In the genomic region with DNA sequence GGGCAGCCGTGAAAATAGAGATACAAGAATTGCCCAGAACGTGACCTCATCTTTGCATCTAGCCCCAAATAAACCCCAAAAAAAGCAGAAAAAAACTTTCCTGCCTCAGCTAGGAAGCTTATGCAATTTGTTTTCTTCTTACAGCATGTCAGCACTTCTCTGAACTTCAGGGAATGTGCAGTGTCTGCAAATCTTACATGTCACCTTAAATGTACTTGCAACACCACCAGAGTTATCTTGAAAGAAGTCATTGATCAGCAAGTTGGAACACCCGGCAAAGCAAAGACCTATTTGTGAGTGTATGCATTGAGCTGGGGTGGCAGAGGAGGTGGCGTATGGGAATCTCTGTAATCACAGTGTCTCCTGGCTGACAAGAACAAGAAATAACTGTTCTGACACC, we compare ENCODE assay signal across 17 cellular contexts.
"Had no signal": no experiment of that assay in that cellular context is flagged by ENCODE, and none has a peak within 500 bp of the region (broad histone marks: within the 10 kb centered on the region; RNA-seq: fewer than 3 reads in every experiment).

No MANE protein-coding gene starts in this region.

- H3K9me3 ChIP-seq: psoas muscle, right atrium auricular region, sigmoid colon, testis, tibial nerve had no signal

- H3K36me3 ChIP-seq: right atrium auricular region, sigmoid colon, tibial nerve had no signal

- H3K27me3 ChIP-seq: right atrium auricular region, sigmoid colon, testis, tibial nerve had no signal

- H3K27ac Mint-ChIP-seq: naive B cell; nephron progenitor cell; stimulated activated naive B cell treated with anti-CD40 and anti-IgM and Interleukin-4, amounts not matched to agents 10 μg/mL and 1 μg/mL and 100 μg/mL, for 72 hours; stimulated activated naive CD8-positive, alpha-beta T cell treated with anti-CD3 and anti-CD28 coated beads, Interleukin-15, amount 100 ng/mL, for 72 hours had no signal

- H3K4me3 Mint-ChIP-seq: naive B cell; nephron progenitor cell; stimulated activated naive B cell treated with anti-CD40 and anti-IgM and Interleukin-4, amounts not matched to agents 10 μg/mL and 1 μg/mL and 100 μg/mL, for 72 hours; stimulated activated naive CD8-positive, alpha-beta T cell treated with anti-CD3 and anti-CD28 coated beads, Interleukin-15, amount 100 ng/mL, for 72 hours had no signal

- H3K4me3 ChIP-seq: lung, psoas muscle, right atrium auricular region, sigmoid colon, skin epidermis, testis, tibial nerve had no signal

- H3K4me1 ChIP-seq: foreskin keratinocyte, psoas muscle, right atrium auricular region, testis, tibial nerve had no signal

- H3K36me3 Mint-ChIP-seq: naive B cell; stimulated activated naive B cell treated with anti-CD40 and anti-IgM and Interleukin-4, amounts not matched to agents 10 μg/mL and 1 μg/mL and 100 μg/mL, for 72 hours had no signal

- DNase-seq: foreskin keratinocyte; left colon; left ventricle myocardium superior; mesenchymal stem cell; naive B cell; nephron progenitor cell; psoas muscle; sigmoid colon; stimulated activated CD4-positive, alpha-beta T cell treated with anti-CD3 and anti-CD28 coated beads, Interleukin-2, amount 100 ng/mL, for 24 hours; stimulated activated CD4-positive, alpha-beta T cell treated with anti-CD3 and anti-CD28 coated beads, Interleukin-4, amount 100 ng/mL, for 4 hours; stimulated activated naive B cell treated with anti-CD40 and anti-IgM and Interleukin-4, amounts not matched to agents 10 μg/mL and 1 μg/mL and 100 μg/mL, for 72 hours; stimulated activated naive CD8-positive, alpha-beta T cell treated with anti-CD3 and anti-CD28 coated beads, Interleukin-15, amount 100 ng/mL, for 72 hours; testis had no signal

- ATAC-seq: foreskin keratinocyte; left colon; left ventricle myocardium superior; psoas muscle; stimulated activated naive B cell treated with anti-CD40 and anti-IgM and Interleukin-4, amounts not matched to agents 10 μg/mL and 1 μg/mL and 100 μg/mL, for 72 hours; stimulated activated naive CD8-positive, alpha-beta T cell treated with anti-CD3 and anti-CD28 coated beads, Interleukin-15, amount 100 ng/mL, for 72 hours had no signal

- H3K9me3 Mint-ChIP-seq: nephron progenitor cell; stimulated activated naive CD8-positive, alpha-beta T cell treated with anti-CD3 and anti-CD28 coated beads, Interleukin-15, amount 100 ng/mL, for 72 hours had no signal

- H3K27ac ChIP-seq: foreskin keratinocyte, psoas muscle, right atrium auricular region, sigmoid colon, skin epidermis, testis, tibial nerve had no signal

- H3K4me1 Mint-ChIP-seq: naive B cell; nephron progenitor cell; stimulated activated naive CD8-positive, alpha-beta T cell treated with anti-CD3 and anti-CD28 coated beads, Interleukin-15, amount 100 ng/mL, for 72 hours had no signal
